Comparison of ENCODE assay signal across 31 cellular contexts in the genomic region with DNA sequence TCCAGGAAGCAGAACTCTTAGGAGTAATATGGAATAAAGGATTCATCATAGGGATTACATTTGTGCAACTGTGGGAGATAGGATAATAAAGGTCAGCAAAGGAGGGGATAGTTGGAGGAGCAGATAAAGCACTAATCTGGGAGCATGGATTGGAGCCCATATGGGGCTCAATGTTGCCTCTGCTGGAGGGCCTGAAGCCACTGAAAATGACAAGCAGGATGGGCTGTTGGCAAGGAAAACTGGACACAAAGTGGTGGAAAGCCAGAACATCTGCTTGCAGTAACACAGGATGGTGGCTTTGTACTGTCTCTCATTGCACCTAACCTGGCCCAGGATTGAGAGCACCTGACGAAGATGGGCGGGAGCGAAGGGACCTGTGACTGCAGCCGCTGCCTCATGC. TPM values are rescaled to one million over a fixed set of nuclear protein-coding genes. Genes with fewer than 3 reads are reported as not detected.
DNase-seq lines count a peak whose midpoint lies in the region; ATAC-seq and TF ChIP-seq lines count a peak whose summit lies in the region.
"Had no signal": no experiment of that assay in that cellular context is flagged by ENCODE, and none has a peak within 500 bp of the region (broad histone marks: within the 10 kb centered on the region; RNA-seq: fewer than 3 reads in every experiment).

No MANE protein-coding gene starts in this region.

- peak in 2 of 3 experiments; percentile 32 to 50; a peak in 3 of 6 replicates for TF ChIP-seq CTCF in HCT116 (IDR thresholded peaks at IDR 0.05 in 2 of 3, conservative IDR thresholded peaks at IDR 0.05 in 1 of 3; ENCODE audit: borderline replicate concordance in 1 of 3, insufficient read depth in 1 of 3, low read depth in 2 of 3, low read length in 2 of 3)
- TF ChIP-seq CTCF in brain microvascular endothelial cell (IDR thresholded peaks at IDR 0.05; ENCODE audit: low read depth, low read length, missing control alignments) = peak; percentile 30

- no peaks in the 10 kb centered on the region for H4K20me1 ChIP-seq in HCT116 (ENCODE audit: insufficient read depth)
- H4K20me1 ChIP-seq: BLaER1 had no signal

- POLR2A ChIA-PET in HCT116 (lab: Charles Lee) = no interaction called here
- POLR2A ChIA-PET in naive thymus-derived CD8-positive, alpha-beta T cell (lab: Charles Lee) = no interaction called here

- DNase-seq in NCI-H146 (lab: John Stamatoyannopoulos, UW) = peak; percentile 45
- DNase-seq in NCI-H146 treated with DMSO at 0.1 percent for 48 hours (lab: John Stamatoyannopoulos, UW; ENCODE audit: unreplicated experiment) = no peak
- DNase-seq in HCT116 (ENCODE audit: low read depth, low spot score) = no peak
- DNase-seq in brain microvascular endothelial cell = no peak
- no peak for DNase-seq in neuronal stem cell (ENCODE audit: low spot score)
- no peak for DNase-seq in naive thymus-derived CD8-positive, alpha-beta T cell
- no peak for DNase-seq in posterior vena cava (ENCODE audit: low spot score)
- DNase-seq in NCI-H1092 (lab: John Stamatoyannopoulos, UW) = no peak
- DNase-seq: activated CD4-positive, alpha-beta memory T cell treated with anti-CD3 and anti-CD28 coated beads for 36 hours; activated CD4-positive, CD25-positive, alpha-beta regulatory T cell treated with anti-CD3 and anti-CD28 coated beads, Interleukin-2, amount 50 U/mL, for 72 hours; activated CD8-positive, alpha-beta memory T cell treated with anti-CD3 and anti-CD28 coated beads, Interleukin-2, amount 50 U/mL, for 4 hours; activated naive CD4-positive, alpha-beta T cell treated with anti-CD3 and anti-CD28 coated beads for 36 hours; adrenal gland; body of pancreas; DND-41; effector CD4-positive, alpha-beta T cell; left ventricle myocardium superior; naive B cell; NCI-H1694; occipital lobe; stimulated activated CD4-positive, alpha-beta T cell treated with anti-CD3 and anti-CD28 coated beads, Interleukin-2, amount 100 ng/mL, for 24 hours; tibial artery had no signal

- no peaks in the 10 kb centered on the region for H3K9me2 ChIP-seq in HCT116 (ENCODE audit: insufficient read depth)

- no peaks in the 10 kb centered on the region for H3K9me3 Mint-ChIP-seq in naive thymus-derived CD8-positive, alpha-beta T cell
- H3K9me3 Mint-ChIP-seq: activated CD4-positive, alpha-beta memory T cell treated with anti-CD3 and anti-CD28 coated beads for 36 hours; activated naive CD4-positive, alpha-beta T cell treated with anti-CD3 and anti-CD28 coated beads for 36 hours; activated T-helper 1 cell treated with anti-CD3 and anti-CD28 coated beads, Interleukin-12 subunit alpha, Interleukin-12 subunit beta, Interleukin-2, Interleukin-4 antibody, amounts not matched to agents 30 ng/mL and 10 ng/mL and 1 ng/mL, durations not matched to agents 14 hours and 24 hours and 36 hours; mesothelial cell of epicardium; naive B cell had no signal

- H2AFZ ChIP-seq in HCT116 (ENCODE audit: low read depth, low read length, poor library complexity, severe bottlenecking) (peak overlapping the region; percentile 63), neuronal stem cell (ENCODE audit: low read length) (no peak overlapping the region)

- intact Hi-C loops in HCT116 (cut with micrococcal nuclease) = no loop called here
- intact Hi-C loops in posterior vena cava (cut with DNase I) = no loop called here

- no TSS peak for BruUV-seq in HCT116 (replicated peaks; lab: Mats Ljungman, UMichigan)

- TF ChIP-seq RAD21 in HCT116 (IDR thresholded peaks at IDR 0.05; ENCODE audit: low read depth) = no peak

- no peak overlapping the region for H3K27ac ChIP-seq in HCT116 (ENCODE audit: low read depth, low read length)
- no peak overlapping the region for H3K27ac ChIP-seq in brain microvascular endothelial cell
- H3K27ac ChIP-seq in neuronal stem cell (replicated peaks; ENCODE audit: low read length) = no peak overlapping the region
- H3K27ac ChIP-seq: adrenal gland, BLaER1, body of pancreas, epithelial cell of prostate, KMS-11, SK-N-MC, tibial artery had no signal

- no peak overlapping the region for H4K8ac ChIP-seq in neuronal stem cell (ENCODE audit: low read depth, low read length)

- no peaks in the 10 kb centered on the region for H3K4me1 ChIP-seq in HCT116 (ENCODE audit: control insufficient read depth in 1 of 2, insufficient read depth in 2 of 2, low read length in 2 of 2)
- peaks cover 1 to 3% of the 10 kb centered on the region in 2 donors for H3K4me1 ChIP-seq in neuronal stem cell (ENCODE audit: control insufficient read depth in 2 of 2, insufficient read depth in 1 of 2, low read depth in 1 of 2, low read length in 2 of 2)
- H3K4me1 ChIP-seq: adrenal gland, BLaER1, body of pancreas, tibial artery had no signal

- peak; percentile 80 for ATAC-seq in HCT116
- ATAC-seq in naive thymus-derived CD8-positive, alpha-beta T cell = no peak
- ATAC-seq: body of pancreas, left ventricle myocardium superior had no signal

- H3K9me3 ChIP-seq in HCT116 (ENCODE audit: control insufficient read depth in 1 of 2, insufficient read depth in 1 of 2, low read depth in 1 of 2, low read length in 2 of 2) = no peaks in the 10 kb centered on the region
- peaks cover 0 to 6% of the 10 kb centered on the region in 2 donors for H3K9me3 ChIP-seq in neuronal stem cell (replicated peaks in 1 of 2; ENCODE audit: control insufficient read depth in 2 of 2, insufficient read depth in 1 of 2, low read depth in 1 of 2, low read length in 2 of 2)
- H3K9me3 ChIP-seq: adrenal gland, BLaER1, body of pancreas, tibial artery had no signal

- no peak overlapping the region for H3K9ac ChIP-seq in HCT116 (ENCODE audit: low read length)
- peak overlapping the region; percentile 38 for H3K9ac ChIP-seq in neuronal stem cell (ENCODE audit: low read depth, low read length, poor library complexity)
- H3K9ac ChIP-seq: BLaER1, KMS-11 had no signal

- no peak overlapping the region for H3K4me3 Mint-ChIP-seq in naive thymus-derived CD8-positive, alpha-beta T cell
- H3K4me3 Mint-ChIP-seq: activated CD4-positive, alpha-beta memory T cell treated with anti-CD3 and anti-CD28 coated beads for 36 hours; activated naive CD4-positive, alpha-beta T cell treated with anti-CD3 and anti-CD28 coated beads for 36 hours; activated T-helper 1 cell treated with anti-CD3 and anti-CD28 coated beads, Interleukin-12 subunit alpha, Interleukin-12 subunit beta, Interleukin-2, Interleukin-4 antibody, amounts not matched to agents 30 ng/mL and 10 ng/mL and 1 ng/mL, durations not matched to agents 14 hours and 24 hours and 36 hours; mesothelial cell of epicardium; naive B cell had no signal

- no peaks in the 10 kb centered on the region for H3K79me1 ChIP-seq in neuronal stem cell (ENCODE audit: low read depth, low read length)

- H2BK120ac ChIP-seq in neuronal stem cell (ENCODE audit: low read depth, low read length) = no peak overlapping the region

- H2BK15ac ChIP-seq in neuronal stem cell (ENCODE audit: low read length) = no peak overlapping the region

- H3K4me2 ChIP-seq in HCT116 (ENCODE audit: low read length) (no peak overlapping the region), neuronal stem cell (ENCODE audit: insufficient read depth, low read length, poor library complexity, severe bottlenecking) (no peak overlapping the region)
- H3K4me2 ChIP-seq: BLaER1, KMS-11 had no signal

- no peak overlapping the region for H3K27ac Mint-ChIP-seq in naive thymus-derived CD8-positive, alpha-beta T cell
- H3K27ac Mint-ChIP-seq: activated CD4-positive, alpha-beta memory T cell treated with anti-CD3 and anti-CD28 coated beads for 36 hours; activated naive CD4-positive, alpha-beta T cell treated with anti-CD3 and anti-CD28 coated beads for 36 hours; activated T-helper 1 cell treated with anti-CD3 and anti-CD28 coated beads, Interleukin-12 subunit alpha, Interleukin-12 subunit beta, Interleukin-2, Interleukin-4 antibody, amounts not matched to agents 30 ng/mL and 10 ng/mL and 1 ng/mL, durations not matched to agents 14 hours and 24 hours and 36 hours; mesothelial cell of epicardium had no signal

- no peaks in the 10 kb centered on the region for H3K79me2 ChIP-seq in HCT116 (ENCODE audit: insufficient read depth, low read length)

- no peaks in the 10 kb centered on the region for H3K36me3 ChIP-seq in HCT116 (ENCODE audit: control insufficient read depth in 1 of 2, insufficient read depth in 2 of 2, low read length in 2 of 2)
- no peaks in the 10 kb centered on the region for H3K36me3 ChIP-seq in brain microvascular endothelial cell (replicated peaks)
- no peaks in the 10 kb centered on the region for H3K36me3 ChIP-seq in neuronal stem cell (replicated peaks in 1 of 2; ENCODE audit: control insufficient read depth in 2 of 2, insufficient read depth in 2 of 2, low read length in 2 of 2)
- H3K36me3 ChIP-seq: adrenal gland, BLaER1, tibial artery had no signal

- H3K4me1 Mint-ChIP-seq in naive thymus-derived CD8-positive, alpha-beta T cell = no peaks in the 10 kb centered on the region
- H3K4me1 Mint-ChIP-seq: mesothelial cell of epicardium, naive B cell had no signal

- H3K27me3 ChIP-seq in HCT116 (ENCODE audit: insufficient read depth, low read length) (no peaks in the 10 kb centered on the region), brain microvascular endothelial cell (replicated peaks) (no peaks in the 10 kb centered on the region), neuronal stem cell (ENCODE audit: control insufficient read depth in 3 of 3, insufficient read depth in 3 of 3, low read depth in 1 of 3, low read length in 3 of 3) (peaks cover 0 to 4% (median 2%) of the 10 kb centered on the region in 3 experiments)
- H3K27me3 ChIP-seq: BLaER1, body of pancreas, tibial artery had no signal

- H3K14ac ChIP-seq in neuronal stem cell (ENCODE audit: low read length) = no peak overlapping the region

- H4K91ac ChIP-seq in neuronal stem cell (ENCODE audit: low read depth, low read length, poor library complexity) = no peak overlapping the region

- H2BK5ac ChIP-seq in neuronal stem cell (ENCODE audit: low read length) = no peak overlapping the region

- in situ Hi-C loops in brain microvascular endothelial cell (cut with HindIII; ENCODE audit: low pct_ligation_motif_present, low sequenced_read_pairs) = no loop called here

- CTCF ChIA-PET in HCT116 (lab: Charles Lee) = no interaction called here

- no peak for TF ChIP-seq POLR2A in HCT116 (IDR thresholded peaks at IDR 0.05; ENCODE audit: borderline replicate concordance, extremely low read depth, insufficient read depth, insufficient read length)

- H3K36me3 Mint-ChIP-seq in naive thymus-derived CD8-positive, alpha-beta T cell = no peaks in the 10 kb centered on the region
- H3K36me3 Mint-ChIP-seq: activated CD4-positive, alpha-beta memory T cell treated with anti-CD3 and anti-CD28 coated beads for 36 hours; mesothelial cell of epicardium; naive B cell had no signal

- no peak overlapping the region for H3K18ac ChIP-seq in neuronal stem cell (ENCODE audit: low read length)

- no peak overlapping the region for H3K23ac ChIP-seq in neuronal stem cell (ENCODE audit: low read depth, low read length, poor library complexity)

- H2AK5ac ChIP-seq in neuronal stem cell (ENCODE audit: low read depth, low read length) = no peak overlapping the region

- no CpG with 5 or more reads among the region's 4 CpGs for WGBS in neuronal stem cell (ENCODE audit: extremely low coverage in 2 of 2, insufficient read length in 2 of 2, insufficient replicate concordance in 1 of 2), 2 donors

- RAD21 ChIA-PET in HCT116 (lab: Charles Lee; ENCODE audit: low non-redundant PET in 1 of 2, low total read pairs in 2 of 2, uncharacterized antibody in 2 of 2, unreplicated experiment in 2 of 2) = no interaction called here

- H3K4me3 ChIP-seq in HCT116 (replicated peaks in 1 of 2; ENCODE audit: low read depth in 1 of 2, low read length in 2 of 2) (no peak overlapping the region), brain microvascular endothelial cell (ENCODE audit: low read depth, low read length) (no peak overlapping the region), neuronal stem cell (ENCODE audit: low read length in 2 of 2) (no peak overlapping the region)
- H3K4me3 ChIP-seq: adrenal gland, BLaER1, body of pancreas, SK-N-MC, tibial artery had no signal

- H2BK12ac ChIP-seq in neuronal stem cell (ENCODE audit: low read length) = no peak overlapping the region

- peaks cover 9 to 22% (median 13%) of the 10 kb centered on the region in 5 donors for H3K27me3 Mint-ChIP-seq in naive thymus-derived CD8-positive, alpha-beta T cell

- no peak overlapping the region for H3K4ac ChIP-seq in neuronal stem cell (ENCODE audit: low read length)

RNA-seq across cellular contexts. Expression of a gene that starts 15.0 kb away (rescaled TPM):
- total RNA-seq in HCT116 (2021; ENCODE audit: unreplicated experiment) (43.0 TPM), posterior vena cava (10 to 100 TPM; 52.6 to 57.6 TPM)
- 20.2 and 27.9 TPM in 2 replicates for polyA plus RNA-seq in HCT116 (2012)
- 26.6 TPM for polyA plus RNA-seq in neuronal stem cell (2013, experiment 1 of 2)
- 25.4 TPM for polyA plus RNA-seq in neuronal stem cell (2013, experiment 2 of 2)
- 10 to 100 TPM; 53.9 to 59.3 TPM for total RNA-seq in naive thymus-derived CD8-positive, alpha-beta T cell
- 10 to 100 TPM; 38.5 to 57.8 (median 48.4) TPM for polyA plus RNA-seq in naive thymus-derived CD8-positive, alpha-beta T cell

RNA-seq across cellular contexts. Expression of a gene that starts 19.7 kb away (rescaled TPM):
- 81.1 TPM for total RNA-seq in HCT116 (2021; ENCODE audit: unreplicated experiment)
- polyA plus RNA-seq in HCT116 (2012) = 48.6 and 52.5 TPM in 2 replicates
- 17.2 TPM for polyA plus RNA-seq in neuronal stem cell (2013, experiment 1 of 2)
- 18.6 TPM for polyA plus RNA-seq in neuronal stem cell (2013, experiment 2 of 2)
- 10 to 100 TPM; 70.2 to 80.3 TPM for total RNA-seq in naive thymus-derived CD8-positive, alpha-beta T cell
- 10 to 100 TPM; 22.5 to 32.9 (median 25.7) TPM for polyA plus RNA-seq in naive thymus-derived CD8-positive, alpha-beta T cell
- 10 to 100 TPM; 56.5 to 71.7 TPM for total RNA-seq in posterior vena cava

RNA-seq across cellular contexts. Expression of a gene that starts 44.1 kb away (rescaled TPM):
- total RNA-seq in HCT116 (2021; ENCODE audit: unreplicated experiment) (not detected), posterior vena cava (not detected)
- not detected in 2 replicates for polyA plus RNA-seq in HCT116 (2012)
- polyA plus RNA-seq in neuronal stem cell (2013, experiment 1 of 2) = 1.3 TPM
- 1.4 TPM for polyA plus RNA-seq in neuronal stem cell (2013, experiment 2 of 2)
- total RNA-seq in naive thymus-derived CD8-positive, alpha-beta T cell = not detected
- polyA plus RNA-seq in naive thymus-derived CD8-positive, alpha-beta T cell = not detected
- total RNA-seq: A172; activated naive CD4-positive, alpha-beta T cell treated with anti-CD3 and anti-CD28 coated beads for 36 hours; left ventricle myocardium superior; RPMI7951 had no signal
- polyA plus RNA-seq: keratinocyte had no signal
